Comparison of ENCODE assay signal across 12 cellular contexts in the genomic region with DNA sequence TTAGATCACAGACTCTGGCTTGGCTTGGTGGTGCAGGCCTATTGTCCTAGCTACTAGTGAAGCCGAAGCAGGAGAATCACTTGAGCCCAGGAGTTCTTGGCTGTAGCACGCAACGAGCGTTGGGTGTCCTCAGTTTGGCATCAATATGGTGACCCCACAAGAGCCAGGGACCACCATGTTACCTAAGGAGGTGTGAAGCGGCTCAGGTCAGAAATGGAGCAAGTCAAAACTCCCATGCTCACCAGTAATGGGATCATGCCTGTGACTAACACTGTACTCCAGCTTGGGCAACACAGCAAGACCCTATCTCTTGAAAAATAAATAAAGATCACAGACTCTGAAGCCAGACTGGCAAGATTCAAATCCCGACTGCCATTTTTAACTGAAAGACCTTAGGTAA.
"Had no signal": no experiment of that assay in that cellular context is flagged by ENCODE, and none has a peak within 500 bp of the region (broad histone marks: within the 10 kb centered on the region; RNA-seq: fewer than 3 reads in every experiment).

No MANE protein-coding gene starts in this region.

- H3K9me3 ChIP-seq: breast epithelium, neutrophil, right atrium auricular region, tibial artery had no signal

- H3K4me1 Mint-ChIP-seq: endodermal cell had no signal

- H3K4me3 Mint-ChIP-seq: endodermal cell had no signal

- ATAC-seq: activated naive CD4-positive, alpha-beta T cell treated with anti-CD3 and anti-CD28 coated beads, Interleukin-2, amount 50 U/mL, for 72 hours had no signal

- H3K27ac Mint-ChIP-seq: activated naive CD4-positive, alpha-beta T cell treated with anti-CD3 and anti-CD28 coated beads, Interleukin-2, amount 50 U/mL, for 72 hours; endodermal cell had no signal

- H3K27ac ChIP-seq: breast epithelium, neutrophil, right atrium auricular region, tibial artery had no signal

- H3K4me3 ChIP-seq: breast epithelium, right atrium auricular region, tibial artery had no signal

- H3K27me3 ChIP-seq: breast epithelium, neutrophil, right atrium auricular region, tibial artery had no signal

- FAIRE-seq: small intestine had no signal

- H3K36me3 ChIP-seq: breast epithelium, neutrophil, right atrium auricular region, tibial artery had no signal

- DNase-seq: endodermal cell, erythroblast, hippocampal formation, kidney glomerular epithelial cell, midbrain, posterior cingulate gyrus, small intestine, tibial artery had no signal

- H3K9me3 Mint-ChIP-seq: activated naive CD4-positive, alpha-beta T cell treated with anti-CD3 and anti-CD28 coated beads, Interleukin-2, amount 50 U/mL, for 72 hours; endodermal cell had no signal
